33 cellular contexts compared by ENCODE assay signal in genomic region chr10:63129888-63130287, GRCh38. TPM values are rescaled to one million over a fixed set of nuclear protein-coding genes. Genes with fewer than 3 reads are reported as not detected.
DNase-seq lines count a peak whose midpoint lies in the region; ATAC-seq and TF ChIP-seq lines count a peak whose summit lies in the region.
"Had no signal": no experiment of that assay in that cellular context is flagged by ENCODE, and none has a peak within 500 bp of the region (broad histone marks: within the 10 kb centered on the region; RNA-seq: fewer than 3 reads in every experiment).

No MANE protein-coding gene starts in this region.

- DNase-seq in HT1080 (ENCODE audit: low read depth) (peak; percentile 25), astrocyte of the hippocampus (ENCODE audit: low read depth, low spot score) (peak; percentile 35), kidney tubule cell (ENCODE audit: low spot score) (peak; percentile 27), osteoblast (ENCODE audit: insufficient read length, low spot score, missing footprints) (peak; percentile 54), caudate nucleus (lab: John Stamatoyannopoulos, UW) (no peak)
- no peak for DNase-seq in activated naive CD8-positive, alpha-beta T cell treated with anti-CD3 and anti-CD28 coated beads for 36 hours
- DNase-seq: activated CD4-positive, alpha-beta T cell treated with anti-CD3 and anti-CD28 coated beads, Interleukin-2, amount 50 U/mL, for 4 hours; activated CD4-positive, CD25-positive, alpha-beta regulatory T cell; activated CD8-positive, alpha-beta memory T cell treated with anti-CD3 and anti-CD28 coated beads, Interleukin-2, amount 10 ng/mL, durations not matched to agents 7 days and 5 days; activated T-cell treated with anti-CD3 and anti-CD28 coated beads, Interleukin-2, amount 50 U/mL, for 72 hours; BE2C; body of pancreas; CD8-positive, alpha-beta memory T cell; dorsolateral prefrontal cortex; esophagus squamous epithelium; foreskin melanocyte; HFFc6; left colon; mammary epithelial cell; NCI-H1417 treated with DMSO at 0.1 percent for 48 hours; NCI-H2081; NCI-H345; NCI-H69; nucleus accumbens; PC-9; stimulated activated CD4-positive, alpha-beta T cell treated with anti-CD3 and anti-CD28 coated beads, Interleukin-12 subunit alpha, Interleukin-12 subunit beta, amount 100 ng/mL, for 4 hours; stimulated activated CD4-positive, alpha-beta T cell treated with anti-CD3 and anti-CD28 coated beads, Interleukin-4, amount 100 ng/mL, for 1 hour; tibial artery had no signal

- H3K27ac Mint-ChIP-seq in activated naive CD8-positive, alpha-beta T cell treated with anti-CD3 and anti-CD28 coated beads for 36 hours: no peak overlapping the region
- H3K27ac Mint-ChIP-seq: activated CD8-positive, alpha-beta memory T cell treated with anti-CD3 and anti-CD28 coated beads, Interleukin-2, amount 10 ng/mL, durations not matched to agents 7 days and 5 days; activated T-cell treated with anti-CD3 and anti-CD28 coated beads, Interleukin-2, amount 50 U/mL, for 72 hours; HFFc6; T-helper 1 cell treated with Interleukin-12 subunit alpha and Interleukin-12 subunit beta and Interleukin-4 antibody, amounts not matched to agents 30 μg/mL and 1 μg/mL, for 36 hours had no signal

- no peak overlapping the region for H3K4me2 ChIP-seq in osteoblast (ENCODE audit: insufficient read depth, low read length)
- H3K4me2 ChIP-seq: PC-9 had no signal

- no peaks in the 10 kb centered on the region for H3K9me3 ChIP-seq in osteoblast (ENCODE audit: low read depth, low read length)
- H3K9me3 ChIP-seq: BE2C, body of pancreas, esophagus squamous epithelium, prostate gland, tibial artery had no signal

- H3K4me1 ChIP-seq in osteoblast (ENCODE audit: insufficient read depth, low read length): peaks cover 11% of the 10 kb centered on the region
- H3K4me1 ChIP-seq: BE2C, prostate gland had no signal

- no peak for TF ChIP-seq CTCF in osteoblast (IDR thresholded peaks at IDR 0.05; ENCODE audit: extremely low read depth, low read depth, low read length)

- peaks cover 17% of the 10 kb centered on the region for H3K79me2 ChIP-seq in osteoblast (ENCODE audit: insufficient read depth, low read length)

- no peak overlapping the region for H3K4me3 Mint-ChIP-seq in activated naive CD8-positive, alpha-beta T cell treated with anti-CD3 and anti-CD28 coated beads for 36 hours
- H3K4me3 Mint-ChIP-seq: activated CD8-positive, alpha-beta memory T cell treated with anti-CD3 and anti-CD28 coated beads, Interleukin-2, amount 10 ng/mL, durations not matched to agents 7 days and 5 days; activated T-cell treated with anti-CD3 and anti-CD28 coated beads, Interleukin-2, amount 50 U/mL, for 72 hours; HFFc6; T-helper 1 cell treated with Interleukin-12 subunit alpha and Interleukin-12 subunit beta and Interleukin-4 antibody, amounts not matched to agents 30 μg/mL and 1 μg/mL, for 36 hours had no signal

- no peak for ATAC-seq in GM19351 (IDR thresholded peaks at IDR 0.05; ENCODE audit: unreplicated experiment)
- ATAC-seq: activated CD8-positive, alpha-beta memory T cell treated with anti-CD3 and anti-CD28 coated beads, Interleukin-2, amount 10 ng/mL, durations not matched to agents 7 days and 5 days; activated T-cell treated with anti-CD3 and anti-CD28 coated beads, Interleukin-2, amount 50 U/mL, for 72 hours; body of pancreas; left colon; sciatic nerve had no signal

- no peak overlapping the region for H2AFZ ChIP-seq in osteoblast (ENCODE audit: low read length)
- H2AFZ ChIP-seq: PC-9 had no signal

- H4K20me1 ChIP-seq in osteoblast (ENCODE audit: insufficient read depth, low read length): peaks cover 8% of the 10 kb centered on the region

- H3K27me3 ChIP-seq in osteoblast (ENCODE audit: insufficient read depth, low read length): no peaks in the 10 kb centered on the region
- H3K27me3 ChIP-seq: BE2C, body of pancreas, dorsolateral prefrontal cortex, esophagus squamous epithelium, tibial artery had no signal

- H3K9me3 Mint-ChIP-seq in activated naive CD8-positive, alpha-beta T cell treated with anti-CD3 and anti-CD28 coated beads for 36 hours: peaks cover 15% of the 10 kb centered on the region
- H3K9me3 Mint-ChIP-seq: T-helper 1 cell treated with Interleukin-12 subunit alpha and Interleukin-12 subunit beta and Interleukin-4 antibody, amounts not matched to agents 30 μg/mL and 1 μg/mL, for 36 hours had no signal

- no peak overlapping the region for H3K4me3 ChIP-seq in osteoblast (ENCODE audit: insufficient read depth, low read length)
- H3K4me3 ChIP-seq: body of pancreas, dorsolateral prefrontal cortex, esophagus squamous epithelium, PC-9, prostate gland, SK-N-MC, tibial artery had no signal

- peaks cover 8% of the 10 kb centered on the region for H3K4me1 Mint-ChIP-seq in activated naive CD8-positive, alpha-beta T cell treated with anti-CD3 and anti-CD28 coated beads for 36 hours

- peaks cover 14% of the 10 kb centered on the region for H3K36me3 Mint-ChIP-seq in activated naive CD8-positive, alpha-beta T cell treated with anti-CD3 and anti-CD28 coated beads for 36 hours

- H3K36me3 ChIP-seq in osteoblast (ENCODE audit: insufficient read depth, low read length): no peaks in the 10 kb centered on the region
- H3K36me3 ChIP-seq: BE2C, esophagus squamous epithelium, prostate gland, tibial artery had no signal

- peaks cover under 1% of the 10 kb centered on the region for H3K27me3 Mint-ChIP-seq in activated naive CD8-positive, alpha-beta T cell treated with anti-CD3 and anti-CD28 coated beads for 36 hours

- H3K27ac ChIP-seq in osteoblast (ENCODE audit: low read depth, low read length) (no peak overlapping the region), caudate nucleus (ENCODE audit: low read depth, low read length) (no peak overlapping the region)
- H3K27ac ChIP-seq: body of pancreas, dorsolateral prefrontal cortex, esophagus squamous epithelium, PC-9, prostate gland, SK-N-MC, tibial artery had no signal

RNA-seq across cellular contexts. Expression of gene NRBF2, which starts 3.2 kb away (rescaled TPM):
- 19.1 and 22.5 TPM in 2 replicates for total RNA-seq in HT1080 (2014; rRNA removed; shearing (Covaris generic))
- polyA plus RNA-seq in HT1080 (2015; cell fraction: cytosol; rRNA removed): 23.6 and 27.3 TPM in 2 replicates
- 14.4 and 14.6 TPM in 2 replicates for polyA plus RNA-seq in HT1080 (2015; cell fraction: nucleus; rRNA removed)
- total RNA-seq in osteoblast: 35.1 and 43.3 TPM in 2 replicates
- 10 to 100 TPM; 27.6 to 27.8 TPM for total RNA-seq in activated naive CD8-positive, alpha-beta T cell treated with anti-CD3 and anti-CD28 coated beads for 36 hours

Comparison
In these comparisons a context has a peak if more than half of its experiments do, and no peak if none do; other contexts are left out.
1. DNase-seq: peak in HT1080 (single experiment), astrocyte of the hippocampus (single experiment), kidney tubule cell (single experiment) and osteoblast (single experiment); none in caudate nucleus (0 of 61) and activated naive CD8-positive, alpha-beta T cell treated with anti-CD3 and anti-CD28 coated beads for 36 hours (single experiment).